ENCODE assay signal across 9 cellular contexts in genomic region chr5:129905467-129906176, GRCh38. TPM values are rescaled to one million over a fixed set of nuclear protein-coding genes. Genes with fewer than 3 reads are reported as not detected.
DNase-seq lines count a peak whose midpoint lies in the region; ATAC-seq and TF ChIP-seq lines count a peak whose summit lies in the region.
"Had no signal": no experiment of that assay in that cellular context is flagged by ENCODE, and none has a peak within 500 bp of the region (broad histone marks: within the 10 kb centered on the region; RNA-seq: fewer than 3 reads in every experiment).

No MANE protein-coding gene starts in this region.

- H3K4me3 Mint-ChIP-seq in T-helper 1 cell treated with Interleukin-12 subunit alpha and Interleukin-12 subunit beta and Interleukin-4 antibody, amounts not matched to agents 30 μg/mL and 1 μg/mL, for 36 hours: peak overlapping the region; percentile 76
- peak overlapping the region; percentile 59 to 88 for H3K4me3 Mint-ChIP-seq in activated T-cell treated with anti-CD3 and anti-CD28 coated beads, Interleukin-2, amount 50 U/mL, for 72 hours

- H3K27me3 Mint-ChIP-seq in T-helper 1 cell treated with Interleukin-12 subunit alpha and Interleukin-12 subunit beta and Interleukin-4 antibody, amounts not matched to agents 30 μg/mL and 1 μg/mL, for 36 hours (ENCODE audit: low read depth): peaks cover 58% of the 10 kb centered on the region
- peaks cover 50% of the 10 kb centered on the region for H3K27me3 Mint-ChIP-seq in activated T-cell treated with anti-CD3 and anti-CD28 coated beads, Interleukin-2, amount 50 U/mL, for 72 hours (ENCODE audit: low read depth)

- no peaks in the 10 kb centered on the region for H3K27me3 ChIP-seq in right atrium auricular region

- no peaks in the 10 kb centered on the region for H3K36me3 Mint-ChIP-seq in T-helper 1 cell treated with Interleukin-12 subunit alpha and Interleukin-12 subunit beta and Interleukin-4 antibody, amounts not matched to agents 30 μg/mL and 1 μg/mL, for 36 hours (ENCODE audit: low read depth)
- peaks cover 0 to 7% of the 10 kb centered on the region in 2 donors for H3K36me3 Mint-ChIP-seq in activated T-cell treated with anti-CD3 and anti-CD28 coated beads, Interleukin-2, amount 50 U/mL, for 72 hours (ENCODE audit: insufficient read depth in 2 of 2)

- peaks cover 11% of the 10 kb centered on the region for H3K4me1 Mint-ChIP-seq in T-helper 1 cell treated with Interleukin-12 subunit alpha and Interleukin-12 subunit beta and Interleukin-4 antibody, amounts not matched to agents 30 μg/mL and 1 μg/mL, for 36 hours (ENCODE audit: low read depth)
- peaks cover 16% of the 10 kb centered on the region for H3K4me1 Mint-ChIP-seq in activated T-cell treated with anti-CD3 and anti-CD28 coated beads, Interleukin-2, amount 50 U/mL, for 72 hours (ENCODE audit: low read depth)

- TF ChIP-seq CTCF in right atrium auricular region (IDR thresholded peaks at IDR 0.05) (no peak), retinal pigment epithelial cell (conservative IDR thresholded peaks at IDR 0.05; ENCODE audit: low read depth, low read length) (no peak)

- H3K27ac Mint-ChIP-seq in T-helper 1 cell treated with Interleukin-12 subunit alpha and Interleukin-12 subunit beta and Interleukin-4 antibody, amounts not matched to agents 30 μg/mL and 1 μg/mL, for 36 hours: no peak overlapping the region
- H3K27ac Mint-ChIP-seq in activated T-cell treated with anti-CD3 and anti-CD28 coated beads, Interleukin-2, amount 50 U/mL, for 72 hours: no peak overlapping the region

- H3K4me3 ChIP-seq in right atrium auricular region: peak overlapping the region; percentile 65 to 84
- peak overlapping the region; percentile 65 for H3K4me3 ChIP-seq in retinal pigment epithelial cell (ENCODE audit: low read length)

- peaks cover 0 to 23% of the 10 kb centered on the region in 2 donors for H3K4me1 ChIP-seq in right atrium auricular region

- no peaks in the 10 kb centered on the region for H3K9me3 ChIP-seq in right atrium auricular region

- ATAC-seq in activated T-cell treated with anti-CD3 and anti-CD28 coated beads, Interleukin-2, amount 50 U/mL, for 72 hours (replicated peaks in 1 of 2): peak; percentile 6 to 8
- no peak for ATAC-seq in HG03571 (IDR thresholded peaks at IDR 0.05; ENCODE audit: unreplicated experiment)

- no peaks in the 10 kb centered on the region for H3K9me3 Mint-ChIP-seq in T-helper 1 cell treated with Interleukin-12 subunit alpha and Interleukin-12 subunit beta and Interleukin-4 antibody, amounts not matched to agents 30 μg/mL and 1 μg/mL, for 36 hours
- no peaks in the 10 kb centered on the region for H3K9me3 Mint-ChIP-seq in activated T-cell treated with anti-CD3 and anti-CD28 coated beads, Interleukin-2, amount 50 U/mL, for 72 hours

- H3K27ac ChIP-seq in right atrium auricular region: peak overlapping the region; percentile 85 to 86
- H3K27ac ChIP-seq: VCaP had no signal

- H3K36me3 ChIP-seq in right atrium auricular region: no peaks in the 10 kb centered on the region

- DNase-seq in T-helper 1 cell (no peak), right atrium auricular region (ENCODE audit: low spot score) (no peak), retinal pigment epithelial cell (ENCODE audit: low read depth) (no peak), NCI-H446 (lab: John Stamatoyannopoulos, UW) (no peak), occipital lobe (lab: John Stamatoyannopoulos, UW) (no peak)
- DNase-seq in activated T-cell treated with anti-CD3 and anti-CD28 coated beads, Interleukin-2, amount 50 U/mL, for 72 hours: peak; percentile 1 to 6

RNA-seq across cellular contexts. Expression of gene CHSY3, which starts 1.4 kb away (rescaled TPM):
- total RNA-seq in activated T-cell treated with anti-CD3 and anti-CD28 coated beads, Interleukin-2, amount 50 U/mL, for 72 hours: not detected
- 1 to 10 TPM; 2.5 TPM for total RNA-seq in right atrium auricular region
- total RNA-seq in occipital lobe: 41.0 TPM

Comparison
In these comparisons a context has a peak if more than half of its experiments do, and no peak if none do; other contexts are left out.
1. DNase-seq: peak in activated T-cell treated with anti-CD3 and anti-CD28 coated beads, Interleukin-2, amount 50 U/mL, for 72 hours (2 of 2); none in T-helper 1 cell (0 of 5), right atrium auricular region (single experiment), retinal pigment epithelial cell (single experiment), NCI-H446 (0 of 2) and occipital lobe (single experiment).
2. RNA of gene CHSY3, which starts 1.4 kb away (total RNA-seq): 41.0 TPM in occipital lobe (single experiment); 2.5 TPM in right atrium auricular region and not detected in activated T-cell treated with anti-CD3 and anti-CD28 coated beads, Interleukin-2, amount 50 U/mL, for 72 hours; every median in the first group is over 10 times any median in the second.